Comparison of ENCODE assay signal across 20 cellular contexts in genomic region chr3:180932819-180933218, GRCh38. TPM values are rescaled to one million over a fixed set of nuclear protein-coding genes. Genes with fewer than 3 reads are reported as not detected.
DNase-seq lines count a peak whose midpoint lies in the region; ATAC-seq and TF ChIP-seq lines count a peak whose summit lies in the region.
"Had no signal": no experiment of that assay in that cellular context is flagged by ENCODE, and none has a peak within 500 bp of the region (broad histone marks: within the 10 kb centered on the region; RNA-seq: fewer than 3 reads in every experiment).

No MANE protein-coding gene starts in this region.

- no peak overlapping the region for H3K4me3 Mint-ChIP-seq in natural killer cell
- no peak overlapping the region for H3K4me3 Mint-ChIP-seq in natural killer cell treated with Interleukin-12 subunit alpha and Interleukin-12 subunit beta and Interleukin-15 and Interleukin-18, amount 100 ng/mL, for 72 hours
- no peak overlapping the region for H3K4me3 Mint-ChIP-seq in WTC11
- H3K4me3 Mint-ChIP-seq in nephron: no peak overlapping the region
- no peak overlapping the region for H3K4me3 Mint-ChIP-seq in stimulated activated effector memory CD8-positive, alpha-beta T cell treated with anti-CD3 and anti-CD28 coated beads, Interleukin-12 subunit alpha, Interleukin-12 subunit beta, amount 100 ng/mL, for 72 hours
- H3K4me3 Mint-ChIP-seq: IgD-negative memory B cell had no signal

- H3K4me1 Mint-ChIP-seq in natural killer cell (peaks cover 50 to 51% of the 10 kb centered on the region in 2 donors), WTC11 (peaks cover 37% of the 10 kb centered on the region), nephron (peaks cover 39% of the 10 kb centered on the region)
- peaks cover 16 to 42% of the 10 kb centered on the region in 2 donors for H3K4me1 Mint-ChIP-seq in natural killer cell treated with Interleukin-12 subunit alpha and Interleukin-12 subunit beta and Interleukin-15 and Interleukin-18, amount 100 ng/mL, for 72 hours (ENCODE audit: low read depth in 2 of 2)
- peaks cover 42% of the 10 kb centered on the region for H3K4me1 Mint-ChIP-seq in stimulated activated effector memory CD8-positive, alpha-beta T cell treated with anti-CD3 and anti-CD28 coated beads, Interleukin-12 subunit alpha, Interleukin-12 subunit beta, amount 100 ng/mL, for 72 hours

- H3K27me3 Mint-ChIP-seq in natural killer cell (ENCODE audit: low read depth in 2 of 2) (no peaks in the 10 kb centered on the region), WTC11 (ENCODE audit: low read depth) (no peaks in the 10 kb centered on the region), nephron (ENCODE audit: low read depth) (no peaks in the 10 kb centered on the region)
- H3K27me3 Mint-ChIP-seq in natural killer cell treated with Interleukin-12 subunit alpha and Interleukin-12 subunit beta and Interleukin-15 and Interleukin-18, amount 100 ng/mL, for 72 hours: no peaks in the 10 kb centered on the region
- H3K27me3 Mint-ChIP-seq: IgD-negative memory B cell had no signal

- POLR2A ChIA-PET in WTC11 (lab: Charles Lee): no interaction called here

- H3K9me3 Mint-ChIP-seq in natural killer cell (no peaks in the 10 kb centered on the region), WTC11 (peaks cover 3% of the 10 kb centered on the region; the same call in 1 of the 2 replicates), nephron (peaks cover 2% of the 10 kb centered on the region)
- no peaks in the 10 kb centered on the region for H3K9me3 Mint-ChIP-seq in natural killer cell treated with Interleukin-12 subunit alpha and Interleukin-12 subunit beta and Interleukin-15 and Interleukin-18, amount 100 ng/mL, for 72 hours
- H3K9me3 Mint-ChIP-seq in stimulated activated effector memory CD8-positive, alpha-beta T cell treated with anti-CD3 and anti-CD28 coated beads, Interleukin-12 subunit alpha, Interleukin-12 subunit beta, amount 100 ng/mL, for 72 hours: no peaks in the 10 kb centered on the region
- H3K9me3 Mint-ChIP-seq: IgD-negative memory B cell had no signal

- no peak for DNase-seq in natural killer cell
- DNase-seq in natural killer cell treated with Interleukin-12 subunit alpha and Interleukin-12 subunit beta and Interleukin-15 and Interleukin-18, amount 100 ng/mL, for 72 hours (ENCODE audit: low spot score): no peak
- no peak for DNase-seq in WTC11 (ENCODE audit: low spot score)
- DNase-seq in stimulated activated effector memory CD8-positive, alpha-beta T cell treated with anti-CD3 and anti-CD28 coated beads, Interleukin-12 subunit alpha, Interleukin-12 subunit beta, amount 100 ng/mL, for 72 hours (ENCODE audit: low spot score in 2 of 2): no peak
- no peak for DNase-seq in DMS53 treated with DMSO at 0.1 percent for 48 hours (lab: John Stamatoyannopoulos, UW; ENCODE audit: unreplicated experiment)
- DNase-seq: BE2C, DMS79 treated with DMSO at 0.1 percent for 48 hours, NCI-H1105 treated with DMSO at 0.1 percent for 48 hours, NCI-H1694, NCI-H2081 treated with DMSO at 0.1 percent for 48 hours, NCI-H446, NCI-H526, PC-9, RPMI8226, SHP77 had no signal

- ATAC-seq in natural killer cell (no peak), WTC11 (no peak), GM18867 (IDR thresholded peaks at IDR 0.05; ENCODE audit: unreplicated experiment) (no peak), HG03045 (IDR thresholded peaks at IDR 0.05; ENCODE audit: unreplicated experiment) (no peak)
- no peak for ATAC-seq in natural killer cell treated with Interleukin-12 subunit alpha and Interleukin-12 subunit beta and Interleukin-15 and Interleukin-18, amount 100 ng/mL, for 72 hours
- ATAC-seq in stimulated activated effector memory CD8-positive, alpha-beta T cell treated with anti-CD3 and anti-CD28 coated beads, Interleukin-12 subunit alpha, Interleukin-12 subunit beta, amount 100 ng/mL, for 72 hours: no peak
- ATAC-seq: A549 had no signal

- no peak for TF ChIP-seq CTCF in natural killer cell (IDR thresholded peaks at IDR 0.05)
- TF ChIP-seq CTCF in WTC11 (IDR thresholded peaks at IDR 0.05): no peak
- TF ChIP-seq CTCF in nephron (IDR thresholded peaks at IDR 0.05; ENCODE audit: unreplicated experiment in 3 of 3): no peak

- CTCF ChIA-PET in WTC11 (lab: Charles Lee): no interaction called here

- peak overlapping the region; percentile 21 to 49 for H3K27ac Mint-ChIP-seq in natural killer cell
- H3K27ac Mint-ChIP-seq in natural killer cell treated with Interleukin-12 subunit alpha and Interleukin-12 subunit beta and Interleukin-15 and Interleukin-18, amount 100 ng/mL, for 72 hours: no peak overlapping the region
- peak overlapping the region; percentile 52; the same call in 1 of the 2 replicates for H3K27ac Mint-ChIP-seq in WTC11
- H3K27ac Mint-ChIP-seq in nephron: peak overlapping the region in 2 of 3 experiments; percentile 69 to 78
- H3K27ac Mint-ChIP-seq in stimulated activated effector memory CD8-positive, alpha-beta T cell treated with anti-CD3 and anti-CD28 coated beads, Interleukin-12 subunit alpha, Interleukin-12 subunit beta, amount 100 ng/mL, for 72 hours: peak overlapping the region; percentile 68

- H3K36me3 Mint-ChIP-seq in natural killer cell: no peaks in the 10 kb centered on the region
- peaks cover 6% of the 10 kb centered on the region for H3K36me3 Mint-ChIP-seq in natural killer cell treated with Interleukin-12 subunit alpha and Interleukin-12 subunit beta and Interleukin-15 and Interleukin-18, amount 100 ng/mL, for 72 hours
- peaks cover 33% of the 10 kb centered on the region for H3K36me3 Mint-ChIP-seq in WTC11
- peaks cover 42% of the 10 kb centered on the region for H3K36me3 Mint-ChIP-seq in nephron (ENCODE audit: low read depth)
- peaks cover 55% of the 10 kb centered on the region for H3K36me3 Mint-ChIP-seq in stimulated activated effector memory CD8-positive, alpha-beta T cell treated with anti-CD3 and anti-CD28 coated beads, Interleukin-12 subunit alpha, Interleukin-12 subunit beta, amount 100 ng/mL, for 72 hours
- H3K36me3 Mint-ChIP-seq: IgD-negative memory B cell had no signal

- intact Hi-C loops in natural killer cell (cut with micrococcal nuclease): no loop called here

TF ChIP-seq in WTC11, 78 proteins besides CTCF, POLR2A, EP300 and RAD21 (continues in another document):
- TF ChIP-seq ARID4B (CRISPR knock-in tag; IDR thresholded peaks at IDR 0.05; ENCODE audit: borderline replicate concordance) (no peak), SOX15 (CRISPR knock-in tag; IDR thresholded peaks at IDR 0.05) (no peak), ZNF281 (CRISPR knock-in tag; IDR thresholded peaks at IDR 0.05) (no peak), PRRX2 (CRISPR knock-in tag; IDR thresholded peaks at IDR 0.05) (no peak)

RNA-seq across cellular contexts. Expression of gene FXR1, which starts 20.3 kb away (rescaled TPM):
- total RNA-seq in natural killer cell (100 to 1,000 TPM; 135 to 149 (median 148) TPM), WTC11 (2021) (245 to 252 TPM (median 251 TPM) in 3 replicates)
- total RNA-seq in natural killer cell treated with Interleukin-12 subunit alpha and Interleukin-12 subunit beta and Interleukin-15 and Interleukin-18, amount 100 ng/mL, for 72 hours: 100 to 1,000 TPM; 121 to 158 TPM

RNA-seq across cellular contexts. Expression of gene DNAJC19, which starts 56.7 kb away (rescaled TPM):
- total RNA-seq in natural killer cell (10 to 100 TPM; 18.9 to 25.8 (median 22.2) TPM), WTC11 (2021) (65.7 to 81.1 TPM (median 67.9 TPM) in 3 replicates)
- total RNA-seq in natural killer cell treated with Interleukin-12 subunit alpha and Interleukin-12 subunit beta and Interleukin-15 and Interleukin-18, amount 100 ng/mL, for 72 hours: 10 to 100 TPM; 26.5 to 37.7 TPM

Comparison
In these comparisons a context has a peak if more than half of its experiments do, and no peak if none do; other contexts are left out.
1. H3K27ac Mint-ChIP-seq: peak in natural killer cell (2 of 2), WTC11 (single experiment), nephron (2 of 3) and stimulated activated effector memory CD8-positive, alpha-beta T cell treated with anti-CD3 and anti-CD28 coated beads, Interleukin-12 subunit alpha, Interleukin-12 subunit beta, amount 100 ng/mL, for 72 hours (single experiment); none in natural killer cell treated with Interleukin-12 subunit alpha and Interleukin-12 subunit beta and Interleukin-15 and Interleukin-18, amount 100 ng/mL, for 72 hours (0 of 2).